Comparison of ENCODE assay signal across 9 cellular contexts in genomic region chr1:3911521-3911845, GRCh38.
"Had no signal": no experiment of that assay in that cellular context is flagged by ENCODE, and none has a peak within 500 bp of the region (broad histone marks: within the 10 kb centered on the region; RNA-seq: fewer than 3 reads in every experiment).

No MANE protein-coding gene starts in this region.

- H3K4me1 ChIP-seq: pancreas had no signal

- H3K4me3 ChIP-seq: lung had no signal

- H3K9me3 Mint-ChIP-seq: activated B cell treated with CpG ODN at 0.5 μM for 24 hours; activated naive CD8-positive, alpha-beta T cell treated with anti-CD3 and anti-CD28 coated beads, Interleukin-2, amount 10 ng/mL, durations not matched to agents 7 days and 5 days; neural crest cell had no signal

- FAIRE-seq: pancreas had no signal

- H3K27ac Mint-ChIP-seq: activated B cell treated with CpG ODN at 0.5 μM for 24 hours; activated CD8-positive, alpha-beta T cell treated with anti-CD3 and anti-CD28 coated beads, Interleukin-2, amount 10 ng/mL, durations not matched to agents 7 days and 5 days; activated naive CD8-positive, alpha-beta T cell treated with anti-CD3 and anti-CD28 coated beads, Interleukin-2, amount 10 ng/mL, durations not matched to agents 7 days and 5 days; T-helper 17 cell had no signal

- H3K27ac ChIP-seq: pancreas had no signal

- H3K27me3 ChIP-seq: pancreas had no signal

- H3K9me3 ChIP-seq: pancreas had no signal

- H3K4me3 Mint-ChIP-seq: activated B cell treated with CpG ODN at 0.5 μM for 24 hours; activated CD8-positive, alpha-beta T cell treated with anti-CD3 and anti-CD28 coated beads, Interleukin-2, amount 10 ng/mL, durations not matched to agents 7 days and 5 days; activated naive CD8-positive, alpha-beta T cell treated with anti-CD3 and anti-CD28 coated beads, Interleukin-2, amount 10 ng/mL, durations not matched to agents 7 days and 5 days; neural crest cell had no signal

- H3K36me3 ChIP-seq: pancreas had no signal

- DNase-seq: midbrain had no signal

- H3K36me3 Mint-ChIP-seq: activated naive CD8-positive, alpha-beta T cell treated with anti-CD3 and anti-CD28 coated beads, Interleukin-2, amount 10 ng/mL, durations not matched to agents 7 days and 5 days; brain had no signal
